In the genomic region with DNA sequence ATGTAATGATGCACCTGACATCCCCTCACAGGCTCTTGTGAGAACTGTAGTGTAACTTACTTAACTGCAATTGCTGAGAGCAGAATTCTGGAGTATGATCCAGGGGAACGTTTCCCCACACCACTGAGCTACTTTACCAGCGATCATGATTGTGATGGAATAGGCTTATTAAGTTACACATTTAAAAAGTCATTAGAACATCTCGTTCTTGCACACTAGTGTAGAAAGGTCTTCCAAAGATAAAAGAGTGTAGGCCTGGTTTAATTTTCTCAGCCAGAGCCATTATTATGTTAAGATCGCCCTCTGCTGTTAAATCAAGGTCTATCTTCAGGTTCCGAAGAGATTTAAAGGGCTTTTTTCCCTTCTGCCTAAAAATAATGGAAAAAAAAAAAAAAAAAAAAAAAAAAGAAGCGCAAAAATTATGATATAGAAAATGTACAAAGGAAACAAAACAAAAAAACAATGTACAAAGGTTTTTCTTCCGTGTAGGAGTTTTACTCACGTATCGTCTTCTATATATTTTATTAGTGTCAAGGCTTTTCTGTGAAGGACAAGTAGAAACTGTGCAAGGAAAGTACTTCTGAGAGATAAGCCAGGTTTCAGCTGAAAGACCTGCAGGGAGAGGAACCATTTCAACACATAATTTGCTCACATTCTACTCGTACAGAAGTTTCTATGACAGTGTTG, we compare ENCODE assay signal across 8 cellular contexts. TPM values are rescaled to one million over a fixed set of nuclear protein-coding genes. Genes with fewer than 3 reads are reported as not detected.
A peak's percentile ranks its signal among the peaks of the same experiment; 100 is the strongest.
DNase-seq lines count a peak whose midpoint lies in the region; ATAC-seq, FAIRE-seq and TF ChIP-seq lines count a peak whose summit lies in the region.

No MANE protein-coding gene starts in this region.

- H3K4me1 ChIP-seq in ascending aorta (no peaks in the 10 kb centered on the region), keratinocyte (ENCODE audit: control insufficient read depth, extremely low read depth, insufficient read depth, low read length) (peaks cover 5% of the 10 kb centered on the region), upper lobe of left lung (peaks cover 0 to 4% (median 2%) of the 10 kb centered on the region in 4 donors)

- TF ChIP-seq CTCF in ascending aorta (IDR thresholded peaks at IDR 0.05) (peak; percentile 27 to 62 (median 30)), keratinocyte (optimal IDR thresholded peaks at IDR 0.05 in 1 of 3, IDR thresholded peaks at IDR 0.05 in 1 of 3, conservative IDR thresholded peaks at IDR 0.05 in 1 of 3; ENCODE audit: extremely low read depth in 1 of 3, insufficient read depth in 2 of 3, low read length in 3 of 3) (peak in 2 of 3 experiments; percentile 29 to 37), upper lobe of left lung (IDR thresholded peaks at IDR 0.05) (peak in 4 of 6 experiments; percentile 15 to 49 (median 34))

- peak; percentile 74 for DNase-seq in G401 (ENCODE audit: low spot score)
- no peak for DNase-seq in ascending aorta (ENCODE audit: low spot score in 2 of 2)
- no peak for DNase-seq in keratinocyte (ENCODE audit: low read depth, low spot score)
- DNase-seq in upper lobe of left lung: no peak
- DNase-seq in central memory CD4-positive, alpha-beta T cell: no peak

- H2AFZ ChIP-seq in keratinocyte (ENCODE audit: control insufficient read depth, low read length): no peak overlapping the region

- no peak overlapping the region for H3K27ac ChIP-seq in ascending aorta
- H3K27ac ChIP-seq in keratinocyte (ENCODE audit: control insufficient read depth, insufficient read depth, low read length): no peak overlapping the region
- H3K27ac ChIP-seq in upper lobe of left lung: no peak overlapping the region

- H3K27me3 ChIP-seq in ascending aorta (no peaks in the 10 kb centered on the region), keratinocyte (ENCODE audit: control insufficient read depth, extremely low read depth, insufficient read depth, low read length) (no peaks in the 10 kb centered on the region), upper lobe of left lung (no peaks in the 10 kb centered on the region)

- TF ChIP-seq POLR2A in upper lobe of left lung (IDR thresholded peaks at IDR 0.05): no peak

- no peaks in the 10 kb centered on the region for H3K9me1 ChIP-seq in keratinocyte (ENCODE audit: control insufficient read depth, extremely low read depth, insufficient read depth, low read length)

- WGBS in upper lobe of left lung, 2 donors: 54 to 66% methylated on average over 10 of the region's 10 CpGs

- in situ Hi-C loops in G401 (cut with HindIII; ENCODE audit: low sequenced_read_pairs): loop anchor here (25.0 kb wide), 1 partner anchor 211 kb away; no protein-coding TSS in a partner anchor

- intact Hi-C loops in ascending aorta (cut with DNase I): loop anchor here (1.0 to 5.0 kb wide), 3 partner anchors 19 to 215 kb away; partner anchors contain the start of gene MOB3B

- no peak overlapping the region for H3K4me2 ChIP-seq in keratinocyte (ENCODE audit: control insufficient read depth, extremely low read depth, insufficient read depth, low read depth, low read length)

- H3K9me3 ChIP-seq in ascending aorta (no peaks in the 10 kb centered on the region), keratinocyte (ENCODE audit: control insufficient read depth, low read depth, low read length) (no peaks in the 10 kb centered on the region), upper lobe of left lung (no peaks in the 10 kb centered on the region)

- no peak for TF ChIP-seq EP300 in Ishikawa (IDR thresholded peaks at IDR 0.05; ENCODE audit: borderline replicate concordance)
- no peak for TF ChIP-seq EP300 in upper lobe of left lung (IDR thresholded peaks at IDR 0.05)

- H3K36me3 ChIP-seq in ascending aorta (peaks cover 0 to 22% of the 10 kb centered on the region in 2 donors), keratinocyte (ENCODE audit: control insufficient read depth in 2 of 2, extremely low read depth in 1 of 2, insufficient read depth in 2 of 2, low read length in 2 of 2) (no peaks in the 10 kb centered on the region), upper lobe of left lung (peaks cover 0 to 35% (median 3%) of the 10 kb centered on the region in 4 donors)

- H4K20me1 ChIP-seq in keratinocyte (ENCODE audit: control insufficient read depth, extremely low read depth, insufficient read depth, low read length): no peaks in the 10 kb centered on the region

- H3K79me2 ChIP-seq in keratinocyte (ENCODE audit: control insufficient read depth, insufficient read depth, low read length): no peaks in the 10 kb centered on the region

- dilution Hi-C loops in keratinocyte (cut with MboI; ENCODE audit: extremely low pct_ligation_motif_present, low sequenced_read_pairs): loop anchor here (25.0 kb wide), 1 partner anchor 211 kb away; no protein-coding TSS in a partner anchor

- ATAC-seq in upper lobe of left lung (ENCODE audit: low FRiP score in 2 of 2) (peak; percentile 46 to 87), HG02973 (IDR thresholded peaks at IDR 0.05; ENCODE audit: unreplicated experiment) (no peak), GM21367 (IDR thresholded peaks at IDR 0.05; ENCODE audit: unreplicated experiment) (no peak)

- H3K4me3 ChIP-seq in ascending aorta (no peak overlapping the region), keratinocyte (ENCODE audit: control insufficient read depth in 2 of 3, extremely low read depth in 1 of 3, insufficient read depth in 2 of 3, low read depth in 1 of 3, low read length in 3 of 3) (no peak overlapping the region), upper lobe of left lung (no peak overlapping the region)

- peak; percentile 78 for TF ChIP-seq RAD21 in Ishikawa (IDR thresholded peaks at IDR 0.05; ENCODE audit: low read depth)

- H3K9ac ChIP-seq in keratinocyte (ENCODE audit: control insufficient read depth, extremely low read depth, insufficient read depth, low read length): no peak overlapping the region

- peak; percentile 78 for FAIRE-seq in keratinocyte (lab: Jason Lieb, UNC)

TF ChIP-seq in Ishikawa, 13 proteins besides CTCF, POLR2A, EP300 and RAD21:
- TF ChIP-seq CEBPB (IDR thresholded peaks at IDR 0.05) (no peak), TEAD4 (IDR thresholded peaks at IDR 0.05) (no peak), FOXM1 (IDR thresholded peaks at IDR 0.05; ENCODE audit: borderline replicate concordance, low read depth) (no peak), TAF1 (IDR thresholded peaks at IDR 0.05; ENCODE audit: low read depth) (no peak), TCF12 (IDR thresholded peaks at IDR 0.05; ENCODE audit: low read depth) (no peak)
TF ChIP-seq in Ishikawa: peak in this region for 0.

RNA-seq across cellular contexts. Expression of gene MOB3B, which starts 18.6 kb away (rescaled TPM):
- not detected in 2 replicates for total RNA-seq in G401 (2014; rRNA removed; shearing (Covaris generic))
- total RNA-seq in ascending aorta (2.4 TPM), upper lobe of left lung (10 to 100 TPM in 3 of 6 donors, 1 to 10 TPM in 3; 4.2 to 20.7 (median 8.3) TPM)
- polyA plus RNA-seq in keratinocyte: 32.6 to 40.8 TPM (median 35.3 TPM) in 3 replicates
- polyA plus RNA-seq in keratinocyte (2011; ENCODE audit: low read depth): 2.1 TPM
- 30.8 and 45.8 TPM in 2 replicates for polyA plus RNA-seq in keratinocyte (2011; cell fraction: cytosol; rRNA removed)
- 27.6 and 28.0 TPM in 2 replicates for polyA plus RNA-seq in keratinocyte (2011; cell fraction: nucleus; rRNA removed)
- polyA plus RNA-seq in keratinocyte (2012; ENCODE audit: low replicate concordance): 3.6 and 27.5 TPM in 2 replicates
- polyA minus RNA-seq in keratinocyte: 36.3 to 54.1 TPM (median 51.3 TPM) in 3 replicates
- 40.1 TPM for polyA minus RNA-seq in keratinocyte (2011; cell fraction: cytosol; rRNA and poly(A)+ RNA removed)
- 25.1 and 43.9 TPM in 2 replicates for polyA minus RNA-seq in keratinocyte (2011; cell fraction: nucleus; rRNA and poly(A)+ RNA removed)

RNA-seq across cellular contexts. Expression of gene IFNK, which starts 24.1 kb away (rescaled TPM):
- total RNA-seq in G401 (2014; rRNA removed; shearing (Covaris generic)): not detected in 2 replicates
- not detected for total RNA-seq in ascending aorta
- polyA plus RNA-seq in keratinocyte: 20.6 to 32.7 TPM (median 29.2 TPM) in 3 replicates
- 26.2 TPM for polyA plus RNA-seq in keratinocyte (2011; ENCODE audit: low read depth)
- polyA plus RNA-seq in keratinocyte (2011; cell fraction: cytosol; rRNA removed): 27.6 and 38.7 TPM in 2 replicates
- 19.8 and 29.8 TPM in 2 replicates for polyA plus RNA-seq in keratinocyte (2011; cell fraction: nucleus; rRNA removed)
- 6.6 and 40.7 TPM in 2 replicates for polyA plus RNA-seq in keratinocyte (2012; ENCODE audit: low replicate concordance)
- polyA minus RNA-seq in keratinocyte: 1.7 to 6.6 TPM (median 2.7 TPM) in 3 replicates
- 5.9 TPM for polyA minus RNA-seq in keratinocyte (2011; cell fraction: cytosol; rRNA and poly(A)+ RNA removed)
- polyA minus RNA-seq in keratinocyte (2011; cell fraction: nucleus; rRNA and poly(A)+ RNA removed): 6.1 and 10.2 TPM in 2 replicates
- total RNA-seq in upper lobe of left lung: not detected

RNA-seq across cellular contexts. Expression of gene C9orf72, which starts 25.1 kb away (rescaled TPM):
- 3.6 and 6.0 TPM in 2 replicates for total RNA-seq in G401 (2014; rRNA removed; shearing (Covaris generic))
- 17.1 TPM for total RNA-seq in ascending aorta
- 2.5 to 7.7 TPM (median 5.4 TPM) in 3 replicates for polyA plus RNA-seq in keratinocyte
- polyA plus RNA-seq in keratinocyte (2011; ENCODE audit: low read depth): 5.6 TPM
- polyA plus RNA-seq in keratinocyte (2011; cell fraction: cytosol; rRNA removed): 1.8 and 4.3 TPM in 2 replicates
- polyA plus RNA-seq in keratinocyte (2011; cell fraction: nucleus; rRNA removed): 6.8 and 8.2 TPM in 2 replicates
- polyA plus RNA-seq in keratinocyte (2012; ENCODE audit: low replicate concordance): 2.9 and 10.4 TPM in 2 replicates
- 0.56 to 11.1 TPM (median 7.6 TPM) in 3 replicates for polyA minus RNA-seq in keratinocyte
- 0.96 TPM for polyA minus RNA-seq in keratinocyte (2011; cell fraction: cytosol; rRNA and poly(A)+ RNA removed)
- polyA minus RNA-seq in keratinocyte (2011; cell fraction: nucleus; rRNA and poly(A)+ RNA removed): 5.5 and 10.9 TPM in 2 replicates
- total RNA-seq in upper lobe of left lung: 10 to 100 TPM; 16.9 to 57.8 (median 24.9) TPM

Comparison
In these comparisons a context has a peak if more than half of its experiments do, and no peak if none do; other contexts are left out.
1. ATAC-seq: peak in upper lobe of left lung (2 of 2); none in HG02973 (single experiment) and GM21367 (single experiment).
2. Peak in every context shown above with its lines, with median percentiles within 50 percentile points of each other: CTCF ChIP-seq.